In genomic region chr5:6502421-6502820, GRCh38 we compare ENCODE assay signal across 25 cellular contexts. TPM values are rescaled to one million over a fixed set of nuclear protein-coding genes. Genes with fewer than 3 reads are reported as not detected.
A peak's percentile ranks its signal among the peaks of the same experiment; 100 is the strongest.
DNase-seq lines count a peak whose midpoint lies in the region; ATAC-seq, FAIRE-seq and TF ChIP-seq lines count a peak whose summit lies in the region.
"Had no signal": no experiment of that assay in that cellular context is flagged by ENCODE, and none has a peak within 500 bp of the region (broad histone marks: within the 10 kb centered on the region; RNA-seq: fewer than 3 reads in every experiment).

No MANE protein-coding gene starts in this region.

- ATAC-seq in left ventricle myocardium superior (no peak), K562 (no peak), GM21528 (IDR thresholded peaks at IDR 0.05; ENCODE audit: low FRiP score, unreplicated experiment) (no peak)
- ATAC-seq: A549; CD8-positive, alpha-beta T cell had no signal

- TF ChIP-seq CTCF in HEK293 (tag by site-specific recombination; IDR thresholded peaks at IDR 0.05) (no peak), K562 (IDR thresholded peaks at IDR 0.05 in 2 of 3, conservative IDR thresholded peaks at IDR 0.05 in 1 of 3; ENCODE audit: insufficient read depth in 2 of 3, low read depth in 1 of 3, low read length in 3 of 3) (no peak), endodermal cell (conservative IDR thresholded peaks at IDR 0.05) (no peak)

- TF ChIP-seq EP300 in K562 (IDR thresholded peaks at IDR 0.05; ENCODE audit: low read length), result no peak

- TF ChIP-seq RAD21 in K562 (CRISPR knock-in tag; conservative IDR thresholded peaks at IDR 0.05 in 1 of 2, IDR thresholded peaks at IDR 0.05 in 1 of 2), result no peak

- POLR2A ChIA-PET in HEK293 (lab: Yijun Ruan, JAX), result no interaction called here
- POLR2A ChIA-PET in K562 (lab: Yijun Ruan, JAX), result interaction anchor here (0.7 kb wide), 1 partner anchor 1243 kb away, joined by 3 read pairs; no protein-coding TSS in a partner anchor

- no peaks in the 10 kb centered on the region; the same call in 1 of the 2 replicates for H4K20me1 ChIP-seq in K562 (replicated peaks; ENCODE audit: control insufficient read depth, insufficient read depth, low read length)
- H4K20me1 ChIP-seq: BLaER1 treated with 17β-estradiol and CSF1 and Interleukin-3, amounts not matched to agents 10 nM and 100 nM had no signal

- no peaks in the 10 kb centered on the region for H3K9me3 Mint-ChIP-seq in endodermal cell
- H3K9me3 Mint-ChIP-seq in activated naive CD4-positive, alpha-beta T cell treated with anti-CD3 and anti-CD28 coated beads, Interleukin-2, amount 10 ng/mL, durations not matched to agents 7 days and 5 days, result peaks cover 4% of the 10 kb centered on the region
- H3K9me3 Mint-ChIP-seq: CD8-positive, alpha-beta T cell had no signal

- H3K27ac ChIP-seq in HEK293 (ENCODE audit: extremely low read depth, low read depth, low read length) (no peak overlapping the region), K562 (ENCODE audit: extremely low read depth, low read depth, low read length) (no peak overlapping the region), endodermal cell (ENCODE audit: low read depth, low read length) (no peak overlapping the region)
- H3K27ac ChIP-seq: 22Rv1; A549; BLaER1 treated with 17β-estradiol and CSF1 and Interleukin-3, amounts not matched to agents 10 nM and 100 nM; C4-2B had no signal

- no peaks in the 10 kb centered on the region for H3K9me3 ChIP-seq in HEK293 (ENCODE audit: control insufficient read depth, insufficient read depth, low read depth, low read length)
- H3K9me3 ChIP-seq in K562 (replicated peaks; ENCODE audit: control insufficient read depth, insufficient read depth, low read depth, low read length), result no peaks in the 10 kb centered on the region
- no peaks in the 10 kb centered on the region for H3K9me3 ChIP-seq in endodermal cell (ENCODE audit: control insufficient read depth, low read length)
- H3K9me3 ChIP-seq: A549, Caco-2 had no signal

- H3K36me3 Mint-ChIP-seq in endodermal cell (ENCODE audit: low read depth), result no peaks in the 10 kb centered on the region
- H3K36me3 Mint-ChIP-seq in activated naive CD4-positive, alpha-beta T cell treated with anti-CD3 and anti-CD28 coated beads, Interleukin-2, amount 10 ng/mL, durations not matched to agents 7 days and 5 days, result no peaks in the 10 kb centered on the region
- H3K36me3 Mint-ChIP-seq: CD8-positive, alpha-beta T cell had no signal

- H2AFZ ChIP-seq in K562 (ENCODE audit: low read depth, low read length), result no peak overlapping the region

- H3K27me3 ChIP-seq in K562 (ENCODE audit: control insufficient read depth in 2 of 2, insufficient read depth in 2 of 2, low read length in 2 of 2), result peaks cover 14 to 35% of the 10 kb centered on the region in 2 experiments
- peaks cover 5% of the 10 kb centered on the region for H3K27me3 ChIP-seq in endodermal cell (ENCODE audit: control insufficient read depth, insufficient read depth, low read length, poor library complexity, severe bottlenecking)
- H3K27me3 ChIP-seq: BLaER1 treated with 17β-estradiol and CSF1 and Interleukin-3, amounts not matched to agents 10 nM and 100 nM had no signal

- no peaks in the 10 kb centered on the region for H3K4me1 ChIP-seq in HEK293 (ENCODE audit: control insufficient read depth, insufficient read depth, low read length)
- no peaks in the 10 kb centered on the region for H3K4me1 ChIP-seq in K562 (replicated peaks in 1 of 2; ENCODE audit: control insufficient read depth in 2 of 2, insufficient read depth in 2 of 2, low read length in 2 of 2)
- no peaks in the 10 kb centered on the region for H3K4me1 ChIP-seq in endodermal cell (ENCODE audit: control insufficient read depth, insufficient read depth, low read length)
- H3K4me1 ChIP-seq: Caco-2 had no signal

- H3K36me3 ChIP-seq in HEK293 (ENCODE audit: control insufficient read depth in 2 of 2, insufficient read depth in 1 of 2, low read length in 2 of 2), result no peaks in the 10 kb centered on the region
- no peaks in the 10 kb centered on the region for H3K36me3 ChIP-seq in K562 (ENCODE audit: control insufficient read depth, insufficient read depth, low read length)
- no peaks in the 10 kb centered on the region for H3K36me3 ChIP-seq in endodermal cell (ENCODE audit: control insufficient read depth, insufficient read depth, low read length)
- H3K36me3 ChIP-seq: BLaER1 treated with 17β-estradiol and CSF1 and Interleukin-3, amounts not matched to agents 10 nM and 100 nM had no signal

- H3K4me3 ChIP-seq in HEK293 (ENCODE audit: low read depth, low read length), result no peak overlapping the region
- no peak overlapping the region for H3K4me3 ChIP-seq in K562
- H3K4me3 ChIP-seq in endodermal cell (ENCODE audit: low read length), result no peak overlapping the region
- H3K4me3 ChIP-seq: A549; BLaER1 treated with 17β-estradiol and CSF1 and Interleukin-3, amounts not matched to agents 10 nM and 100 nM had no signal

- in situ Hi-C loops in K562 (cut with MboI), result no loop called here

- DNase-seq in cardiac septum (ENCODE audit: low spot score), result peak; percentile 56
- DNase-seq in left ventricle myocardium superior, result no peak
- no peak for DNase-seq in K562 (ENCODE audit: extremely low read depth in 1 of 4, low spot score in 3 of 4)
- DNase-seq in endodermal cell, result peak; percentile 17
- DNase-seq in activated naive CD4-positive, alpha-beta T cell treated with anti-CD3 and anti-CD28 coated beads, Interleukin-2, amount 10 ng/mL, durations not matched to agents 7 days and 5 days, result no peak
- DNase-seq in putamen (ENCODE audit: low spot score), result no peak
- DNase-seq: AML-193; Caco-2; Calu3; CD4-positive, alpha-beta T cell; CD8-positive, alpha-beta T cell; DMS79 treated with DMSO at 0.1 percent for 48 hours; GF-D8 had no signal

- H3K9ac ChIP-seq in K562 (ENCODE audit: insufficient read depth in 1 of 2, low read depth in 2 of 2, low read length in 2 of 2), result no peak overlapping the region
- no peak overlapping the region for H3K9ac ChIP-seq in endodermal cell (ENCODE audit: extremely low read depth, low read length, poor library complexity, severe bottlenecking)
- H3K9ac ChIP-seq: BLaER1 treated with 17β-estradiol and CSF1 and Interleukin-3, amounts not matched to agents 10 nM and 100 nM had no signal

- no peaks in the 10 kb centered on the region for H3K79me2 ChIP-seq in K562 (ENCODE audit: control insufficient read depth, insufficient read depth, low read length)

- H3K9me1 ChIP-seq in K562 (ENCODE audit: control insufficient read depth, insufficient read depth, low read length), result no peaks in the 10 kb centered on the region

- peak; percentile 35 for FAIRE-seq in K562 (lab: Jason Lieb, UNC)
- FAIRE-seq: A549, D721Med, G401.6, GM12892, GM18507 had no signal

- no peak overlapping the region for H3K4me2 ChIP-seq in K562 (ENCODE audit: insufficient read depth, low read length)
- H3K4me2 ChIP-seq: A549; BLaER1 treated with 17β-estradiol and CSF1 and Interleukin-3, amounts not matched to agents 10 nM and 100 nM had no signal

- H3K4me3 Mint-ChIP-seq in endodermal cell, result no peak overlapping the region
- no peak overlapping the region for H3K4me3 Mint-ChIP-seq in activated naive CD4-positive, alpha-beta T cell treated with anti-CD3 and anti-CD28 coated beads, Interleukin-2, amount 10 ng/mL, durations not matched to agents 7 days and 5 days
- H3K4me3 Mint-ChIP-seq: B cell; CD4-positive, alpha-beta T cell; CD8-positive, alpha-beta T cell had no signal

- H3K27ac Mint-ChIP-seq in endodermal cell, result no peak overlapping the region
- no peak overlapping the region for H3K27ac Mint-ChIP-seq in activated naive CD4-positive, alpha-beta T cell treated with anti-CD3 and anti-CD28 coated beads, Interleukin-2, amount 10 ng/mL, durations not matched to agents 7 days and 5 days
- H3K27ac Mint-ChIP-seq: B cell; CD4-positive, alpha-beta T cell; CD8-positive, alpha-beta T cell had no signal

- peaks cover 5% of the 10 kb centered on the region for H3K27me3 Mint-ChIP-seq in endodermal cell (ENCODE audit: insufficient read depth)
- H3K27me3 Mint-ChIP-seq in activated naive CD4-positive, alpha-beta T cell treated with anti-CD3 and anti-CD28 coated beads, Interleukin-2, amount 10 ng/mL, durations not matched to agents 7 days and 5 days, result peaks cover 31% of the 10 kb centered on the region

- WGBS in K562 (ENCODE audit: insufficient coverage, low coverage, missing lambda C conversion rate), result 0% methylated on average over 4 of the region's 4 CpGs
- WGBS in endodermal cell (ENCODE audit: insufficient coverage in 1 of 2, insufficient read length in 1 of 2), 2 experiments, result 92 to 100% methylated on average over 1 to 4 of the region's 4 CpGs

- intact Hi-C loops in cardiac septum (cut with DNase I) (no loop called here), left ventricle myocardium superior (cut with micrococcal nuclease) (no loop called here), K562 (cut with micrococcal nuclease) (no loop called here)

- no TSS peak for BruUV-seq in K562 (replicated peaks; lab: Mats Ljungman, UMichigan)

- CTCF ChIA-PET in HEK293 (lab: Yijun Ruan, JAX) (no interaction called here), K562 (lab: Yijun Ruan, JAX; ENCODE audit: low intra/inter-chr PET ratio) (no interaction called here)
- CTCF ChIA-PET in activated naive CD4-positive, alpha-beta T cell treated with anti-CD3 and anti-CD28 coated beads, Interleukin-2, amount 10 ng/mL, durations not matched to agents 7 days and 5 days (lab: Charles Lee), result no interaction called here

- H3K4me1 Mint-ChIP-seq in endodermal cell, result peaks cover 4% of the 10 kb centered on the region
- H3K4me1 Mint-ChIP-seq in activated naive CD4-positive, alpha-beta T cell treated with anti-CD3 and anti-CD28 coated beads, Interleukin-2, amount 10 ng/mL, durations not matched to agents 7 days and 5 days, result peaks cover 9% of the 10 kb centered on the region
- H3K4me1 Mint-ChIP-seq: B cell had no signal

- TF ChIP-seq POLR2A in K562 (conservative IDR thresholded peaks at IDR 0.05), result no peak

RNA-seq across cellular contexts. Expression of gene UBE2QL1, which starts 53.8 kb away (rescaled TPM):
- total RNA-seq in cardiac septum, result 13.1 TPM
- 22.1 TPM for total RNA-seq in left ventricle myocardium superior
- not detected in 2 replicates for total RNA-seq in K562 (2011; cell fraction: chromatin; rRNA removed; ENCODE audit: low replicate concordance)
- 0.13 TPM in 1 of 2 replicates, not detected in the other for total RNA-seq in K562 (2011; cell fraction: nucleolus; rRNA removed)
- 0.15 TPM in 1 of 2 replicates, not detected in the other for total RNA-seq in K562 (2011; cell fraction: nucleoplasm; rRNA removed)
- not detected in 2 replicates for total RNA-seq in K562 (2014; rRNA removed)
- total RNA-seq in K562 (2014; rRNA removed; fragmentation: Illumina TruSeq; extraction: Trizol), result not detected in 2 replicates
- total RNA-seq in K562 (2015; rRNA removed; fragmentation: Illumina TruSeq; extraction: Trizol), result not detected in 2 replicates
- not detected in 2 replicates for total RNA-seq in K562 (2021)
- not detected in 2 replicates for polyA plus RNA-seq in K562 (2011; rRNA removed)
- not detected in 2 replicates for polyA plus RNA-seq in K562 (2011; cell fraction: cytosol; rRNA removed)
- polyA plus RNA-seq in K562 (2011; cell fraction: nucleus; rRNA removed), result 0.03 TPM in 1 of 2 replicates, not detected in the other
- 0.01 TPM in 1 of 2 replicates, not detected in the other for polyA plus RNA-seq in K562 (2012)
- polyA plus RNA-seq in K562 (2014; fragmentation: Illumina TruSeq; extraction: Trizol), result not detected in 2 replicates
- polyA plus RNA-seq in K562 (2014; fragmentation: Nextera tagmentation; extraction: Ambion mirVana), result not detected
- not detected in 2 replicates for polyA plus RNA-seq in K562 (2014; rRNA removed)
- not detected in 2 replicates for polyA minus RNA-seq in K562 (2011; rRNA and poly(A)+ RNA removed)
- not detected in 2 replicates for polyA minus RNA-seq in K562 (2011; cell fraction: cytosol; rRNA and poly(A)+ RNA removed)
- polyA minus RNA-seq in K562 (2011; cell fraction: nucleus; rRNA and poly(A)+ RNA removed), result not detected in 2 replicates
- under 1 TPM in 1 of 2 donors, not detected in 1; 0.11 TPM for total RNA-seq in endodermal cell
- polyA plus RNA-seq in endodermal cell (2013, experiment 1 of 2), result 5.6 TPM
- polyA plus RNA-seq in endodermal cell (2013, experiment 2 of 2), result 5.7 TPM
- total RNA-seq: Caco-2, Calu3 had no signal
- polyA plus RNA-seq: BJ had no signal

Comparison
In these comparisons a context has a peak if more than half of its experiments do, and no peak if none do; other contexts are left out.
1. DNase-seq: peak in cardiac septum (single experiment) and endodermal cell (single experiment); none in left ventricle myocardium superior (single experiment), K562 (0 of 4), activated naive CD4-positive, alpha-beta T cell treated with anti-CD3 and anti-CD28 coated beads, Interleukin-2, amount 10 ng/mL, durations not matched to agents 7 days and 5 days (single experiment) and putamen (single experiment).
2. RNA of gene UBE2QL1, which starts 53.8 kb away (total RNA-seq): 22.1 TPM in left ventricle myocardium superior (single experiment) and 13.1 TPM in cardiac septum (single experiment); 0.11 TPM in endodermal cell and 0.13 to 0.15 TPM in K562; every median in the first group is over 10 times any median in the second.